ENCODE assay signal across 1 cellular context in the genomic region with DNA sequence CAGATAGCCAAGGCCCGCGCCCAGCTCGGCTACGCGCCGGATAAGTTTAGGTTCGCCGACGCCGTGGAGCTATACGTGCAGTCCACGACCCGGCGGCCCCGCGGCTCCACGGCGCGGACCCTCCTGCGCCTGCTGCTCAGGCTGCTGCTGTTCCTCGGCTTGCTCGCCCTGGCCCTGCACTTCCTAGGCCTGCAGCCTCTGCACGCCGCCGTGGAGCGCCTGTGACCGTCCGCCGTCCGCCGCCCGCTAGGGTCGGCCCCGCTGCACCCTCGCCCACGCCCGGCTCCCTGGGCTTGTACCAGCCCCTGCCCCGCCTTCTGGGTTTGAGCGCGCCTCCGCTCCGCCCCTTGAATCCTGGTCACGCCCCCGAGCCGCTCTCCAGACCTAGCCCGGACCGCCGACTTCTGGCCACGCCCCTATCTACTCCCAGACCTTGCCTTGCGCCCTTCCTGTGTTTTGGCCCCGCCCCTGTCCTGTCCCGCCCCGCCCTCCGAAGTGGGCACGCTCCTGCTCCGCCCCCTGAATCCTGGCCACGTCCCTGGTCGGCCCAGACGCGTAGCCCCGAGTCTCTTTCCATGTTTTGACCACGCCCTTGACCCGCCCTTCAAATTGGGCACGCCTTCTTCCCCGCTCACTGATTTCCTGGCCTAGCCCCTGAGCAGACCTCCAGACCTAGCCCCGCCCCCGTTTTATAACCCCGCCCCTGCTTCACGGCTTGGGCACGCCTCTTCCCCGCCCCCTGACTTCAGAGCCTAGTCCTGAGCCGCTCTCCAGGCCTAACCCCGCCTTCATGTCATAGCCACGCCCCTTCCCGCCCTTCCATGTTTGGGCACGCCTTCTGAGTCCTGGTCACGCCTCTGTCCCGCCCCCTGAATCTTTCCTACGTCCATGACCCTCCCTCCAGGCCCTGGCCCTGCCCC.
TF ChIP-seq lines count a peak whose summit lies in the region.

No MANE protein-coding gene starts in this region.

TF ChIP-seq in H1, 55 proteins besides CTCF, POLR2A, EP300 and RAD21:
- TF ChIP-seq SIX5 (IDR thresholded peaks at IDR 0.05; ENCODE audit: low read depth, low read length) (no peak), SP1 (IDR thresholded peaks at IDR 0.05; ENCODE audit: low read depth, low read length) (peak; percentile 94), ASH2L (IDR thresholded peaks at IDR 0.05; ENCODE audit: low read length) (peak; percentile 68), TAF7 (optimal IDR thresholded peaks at IDR 0.05; ENCODE audit: borderline replicate concordance, low read depth, low read length) (no peak), RBBP5 (IDR thresholded peaks at IDR 0.05; ENCODE audit: borderline replicate concordance, low read depth, low read length) (peak; percentile 53; the same call in 1 of the 2 replicates), FOSL1 (IDR thresholded peaks at IDR 0.05; ENCODE audit: insufficient read depth, low read depth, low read length) (no peak), TAF1 (IDR thresholded peaks at IDR 0.05; ENCODE audit: low read depth, low read length) (no peak), SRF (IDR thresholded peaks at IDR 0.05; ENCODE audit: low read depth, low read length) (peak; percentile 73), POU5F1 (IDR thresholded peaks at IDR 0.05; ENCODE audit: low read depth, low read length) (no peak), RXRA (IDR thresholded peaks at IDR 0.05; ENCODE audit: insufficient read depth, low read depth, low read length) (no peak), GABPA (IDR thresholded peaks at IDR 0.05; ENCODE audit: borderline replicate concordance, insufficient read depth, low read length) (no peak), EGR1 (IDR thresholded peaks at IDR 0.05; ENCODE audit: borderline replicate concordance, low read depth, low read length) (peak; percentile 97), TEAD4 (IDR thresholded peaks at IDR 0.05; ENCODE audit: low read depth, low read length) (no peak), NANOG (IDR thresholded peaks at IDR 0.05; ENCODE audit: insufficient read depth, low read depth, low read length, poor library complexity, severe bottlenecking) (no peak), JUND (IDR thresholded peaks at IDR 0.05; ENCODE audit: low read length) (no peak), KDM5A (IDR thresholded peaks at IDR 0.05; ENCODE audit: low read length) (no peak), ZNF274 (IDR thresholded peaks at IDR 0.05; ENCODE audit: borderline replicate concordance, extremely low read depth, low read length) (no peak), RNF2 (IDR thresholded peaks at IDR 0.05; ENCODE audit: borderline replicate concordance, low read depth, low read length, missing control alignments, poor library complexity, severe bottlenecking) (no peak), TBP (IDR thresholded peaks at IDR 0.05; ENCODE audit: low read depth, low read length) (no peak; the same call in 1 of the 2 replicates), SIN3A (conservative IDR thresholded peaks at IDR 0.05 in 1 of 2, IDR thresholded peaks at IDR 0.05 in 1 of 2; ENCODE audit: low read depth in 1 of 2, low read length in 2 of 2) (peak in 1 of 2 experiments; percentile 40; a peak in 2 of 4 replicates), SP4 (IDR thresholded peaks at IDR 0.05; ENCODE audit: low read length) (peak; percentile 65), CTBP2 (IDR thresholded peaks at IDR 0.05; ENCODE audit: borderline replicate concordance, insufficient read depth, insufficient read length, low read length) (no peak), HDAC6 (IDR thresholded peaks at IDR 0.05; ENCODE audit: low read depth, low read length) (no peak), RFX5 (IDR thresholded peaks at IDR 0.05; ENCODE audit: borderline replicate concordance, low read depth, low read length) (no peak), TCF12 (IDR thresholded peaks at IDR 0.05; ENCODE audit: low read depth, low read length) (no peak), SIRT6 (IDR thresholded peaks at IDR 0.05; ENCODE audit: low read length) (no peak), KDM1A (IDR thresholded peaks at IDR 0.05; ENCODE audit: borderline replicate concordance, low read length) (no peak), EZH2 (IDR thresholded peaks at IDR 0.05; ENCODE audit: low read depth, low read length, severe bottlenecking) (no peak), BCL11A (IDR thresholded peaks at IDR 0.05; ENCODE audit: low read depth in 2 of 2, low read length in 2 of 2) (no peak), CEBPB (IDR thresholded peaks at IDR 0.05; ENCODE audit: low read depth, low read length) (no peak), POLR2AphosphoS5 (IDR thresholded peaks at IDR 0.05; ENCODE audit: low read depth, low read length) (peak; percentile 50; the same call in 1 of the 2 replicates), PHF8 (conservative IDR thresholded peaks at IDR 0.05; ENCODE audit: low read depth, low read length) (peak; percentile 67; the same call in 1 of the 2 replicates), CREB1 (IDR thresholded peaks at IDR 0.05) (peak; percentile 17; the same call in 1 of the 2 replicates), MAFK (IDR thresholded peaks at IDR 0.05; ENCODE audit: low read depth, low read length) (no peak), NRF1 (IDR thresholded peaks at IDR 0.05; ENCODE audit: low read depth, low read length) (no peak), YY1 (IDR thresholded peaks at IDR 0.05; ENCODE audit: low read depth, low read length) (no peak), BACH1 (IDR thresholded peaks at IDR 0.05; ENCODE audit: low read length) (peak; percentile 66; the same call in 1 of the 2 replicates), JUN (IDR thresholded peaks at IDR 0.05; ENCODE audit: low read depth, low read length) (no peak), HDAC2 (IDR thresholded peaks at IDR 0.05; ENCODE audit: borderline replicate concordance in 1 of 2, low read depth in 2 of 2, low read length in 2 of 2) (peak in 1 of 2 experiments; percentile 69; a peak in 1 of 4 replicates), SUZ12 (IDR thresholded peaks at IDR 0.05; ENCODE audit: low read length) (no peak), BRCA1 (IDR thresholded peaks at IDR 0.05; ENCODE audit: low read depth, low read length) (no peak), CHD1 (IDR thresholded peaks at IDR 0.05; ENCODE audit: low read depth, low read length) (no peak), CBX5 (IDR thresholded peaks at IDR 0.05; ENCODE audit: low read depth, low read length) (no peak), GTF2F1 (IDR thresholded peaks at IDR 0.05; ENCODE audit: borderline replicate concordance, low read depth, low read length) (no peak), SAP30 (IDR thresholded peaks at IDR 0.05; ENCODE audit: insufficient read depth, insufficient replicate concordance, low read length) (no peak), SP2 (IDR thresholded peaks at IDR 0.05; ENCODE audit: low read length) (no peak), KDM4A (IDR thresholded peaks at IDR 0.05; ENCODE audit: low read depth, low read length, severe bottlenecking) (peak; percentile 95), CHD2 (IDR thresholded peaks at IDR 0.05; ENCODE audit: low read length) (no peak), CBX8 (IDR thresholded peaks at IDR 0.05; ENCODE audit: borderline replicate concordance, low read depth, low read length) (no peak)
- TF ChIP-seq, protein P1, sequence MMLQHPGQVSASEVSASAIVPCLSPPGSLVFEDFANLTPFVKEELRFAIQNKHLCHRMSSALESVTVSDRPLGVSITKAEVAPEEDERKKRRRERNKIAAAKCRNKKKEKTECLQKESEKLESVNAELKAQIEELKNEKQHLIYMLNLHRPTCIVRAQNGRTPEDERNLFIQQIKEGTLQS (IDR thresholded peaks at IDR 0.05; ENCODE audit: insufficient read depth, low read depth, low read length): no peak
- TF ChIP-seq, protein P2, sequence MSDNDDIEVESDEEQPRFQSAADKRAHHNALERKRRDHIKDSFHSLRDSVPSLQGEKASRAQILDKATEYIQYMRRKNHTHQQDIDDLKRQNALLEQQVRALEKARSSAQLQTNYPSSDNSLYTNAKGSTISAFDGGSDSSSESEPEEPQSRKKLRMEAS (IDR thresholded peaks at IDR 0.05): 0 out of 2 replicates have a peak, but pooled peaks have one; percentile 53
- TF ChIP-seq, protein P3, sequence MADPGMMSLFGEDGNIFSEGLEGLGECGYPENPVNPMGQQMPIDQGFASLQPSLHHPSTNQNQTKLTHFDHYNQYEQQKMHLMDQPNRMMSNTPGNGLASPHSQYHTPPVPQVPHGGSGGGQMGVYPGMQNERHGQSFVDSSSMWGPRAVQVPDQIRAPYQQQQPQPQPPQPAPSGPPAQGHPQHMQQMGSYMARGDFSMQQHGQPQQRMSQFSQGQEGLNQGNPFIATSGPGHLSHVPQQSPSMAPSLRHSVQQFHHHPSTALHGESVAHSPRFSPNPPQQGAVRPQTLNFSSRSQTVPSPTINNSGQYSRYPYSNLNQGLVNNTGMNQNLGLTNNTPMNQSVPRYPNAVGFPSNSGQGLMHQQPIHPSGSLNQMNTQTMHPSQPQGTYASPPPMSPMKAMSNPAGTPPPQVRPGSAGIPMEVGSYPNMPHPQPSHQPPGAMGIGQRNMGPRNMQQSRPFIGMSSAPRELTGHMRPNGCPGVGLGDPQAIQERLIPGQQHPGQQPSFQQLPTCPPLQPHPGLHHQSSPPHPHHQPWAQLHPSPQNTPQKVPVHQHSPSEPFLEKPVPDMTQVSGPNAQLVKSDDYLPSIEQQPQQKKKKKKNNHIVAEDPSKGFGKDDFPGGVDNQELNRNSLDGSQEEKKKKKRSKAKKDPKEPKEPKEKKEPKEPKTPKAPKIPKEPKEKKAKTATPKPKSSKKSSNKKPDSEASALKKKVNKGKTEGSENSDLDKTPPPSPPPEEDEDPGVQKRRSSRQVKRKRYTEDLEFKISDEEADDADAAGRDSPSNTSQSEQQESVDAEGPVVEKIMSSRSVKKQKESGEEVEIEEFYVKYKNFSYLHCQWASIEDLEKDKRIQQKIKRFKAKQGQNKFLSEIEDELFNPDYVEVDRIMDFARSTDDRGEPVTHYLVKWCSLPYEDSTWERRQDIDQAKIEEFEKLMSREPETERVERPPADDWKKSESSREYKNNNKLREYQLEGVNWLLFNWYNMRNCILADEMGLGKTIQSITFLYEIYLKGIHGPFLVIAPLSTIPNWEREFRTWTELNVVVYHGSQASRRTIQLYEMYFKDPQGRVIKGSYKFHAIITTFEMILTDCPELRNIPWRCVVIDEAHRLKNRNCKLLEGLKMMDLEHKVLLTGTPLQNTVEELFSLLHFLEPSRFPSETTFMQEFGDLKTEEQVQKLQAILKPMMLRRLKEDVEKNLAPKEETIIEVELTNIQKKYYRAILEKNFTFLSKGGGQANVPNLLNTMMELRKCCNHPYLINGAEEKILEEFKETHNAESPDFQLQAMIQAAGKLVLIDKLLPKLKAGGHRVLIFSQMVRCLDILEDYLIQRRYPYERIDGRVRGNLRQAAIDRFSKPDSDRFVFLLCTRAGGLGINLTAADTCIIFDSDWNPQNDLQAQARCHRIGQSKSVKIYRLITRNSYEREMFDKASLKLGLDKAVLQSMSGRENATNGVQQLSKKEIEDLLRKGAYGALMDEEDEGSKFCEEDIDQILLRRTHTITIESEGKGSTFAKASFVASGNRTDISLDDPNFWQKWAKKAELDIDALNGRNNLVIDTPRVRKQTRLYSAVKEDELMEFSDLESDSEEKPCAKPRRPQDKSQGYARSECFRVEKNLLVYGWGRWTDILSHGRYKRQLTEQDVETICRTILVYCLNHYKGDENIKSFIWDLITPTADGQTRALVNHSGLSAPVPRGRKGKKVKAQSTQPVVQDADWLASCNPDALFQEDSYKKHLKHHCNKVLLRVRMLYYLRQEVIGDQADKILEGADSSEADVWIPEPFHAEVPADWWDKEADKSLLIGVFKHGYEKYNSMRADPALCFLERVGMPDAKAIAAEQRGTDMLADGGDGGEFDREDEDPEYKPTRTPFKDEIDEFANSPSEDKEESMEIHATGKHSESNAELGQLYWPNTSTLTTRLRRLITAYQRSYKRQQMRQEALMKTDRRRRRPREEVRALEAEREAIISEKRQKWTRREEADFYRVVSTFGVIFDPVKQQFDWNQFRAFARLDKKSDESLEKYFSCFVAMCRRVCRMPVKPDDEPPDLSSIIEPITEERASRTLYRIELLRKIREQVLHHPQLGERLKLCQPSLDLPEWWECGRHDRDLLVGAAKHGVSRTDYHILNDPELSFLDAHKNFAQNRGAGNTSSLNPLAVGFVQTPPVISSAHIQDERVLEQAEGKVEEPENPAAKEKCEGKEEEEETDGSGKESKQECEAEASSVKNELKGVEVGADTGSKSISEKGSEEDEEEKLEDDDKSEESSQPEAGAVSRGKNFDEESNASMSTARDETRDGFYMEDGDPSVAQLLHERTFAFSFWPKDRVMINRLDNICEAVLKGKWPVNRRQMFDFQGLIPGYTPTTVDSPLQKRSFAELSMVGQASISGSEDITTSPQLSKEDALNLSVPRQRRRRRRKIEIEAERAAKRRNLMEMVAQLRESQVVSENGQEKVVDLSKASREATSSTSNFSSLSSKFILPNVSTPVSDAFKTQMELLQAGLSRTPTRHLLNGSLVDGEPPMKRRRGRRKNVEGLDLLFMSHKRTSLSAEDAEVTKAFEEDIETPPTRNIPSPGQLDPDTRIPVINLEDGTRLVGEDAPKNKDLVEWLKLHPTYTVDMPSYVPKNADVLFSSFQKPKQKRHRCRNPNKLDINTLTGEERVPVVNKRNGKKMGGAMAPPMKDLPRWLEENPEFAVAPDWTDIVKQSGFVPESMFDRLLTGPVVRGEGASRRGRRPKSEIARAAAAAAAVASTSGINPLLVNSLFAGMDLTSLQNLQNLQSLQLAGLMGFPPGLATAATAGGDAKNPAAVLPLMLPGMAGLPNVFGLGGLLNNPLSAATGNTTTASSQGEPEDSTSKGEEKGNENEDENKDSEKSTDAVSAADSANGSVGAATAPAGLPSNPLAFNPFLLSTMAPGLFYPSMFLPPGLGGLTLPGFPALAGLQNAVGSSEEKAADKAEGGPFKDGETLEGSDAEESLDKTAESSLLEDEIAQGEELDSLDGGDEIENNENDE (IDR thresholded peaks at IDR 0.05; ENCODE audit: insufficient replicate concordance, low read length): no peak
- TF ChIP-seq, protein P4, sequence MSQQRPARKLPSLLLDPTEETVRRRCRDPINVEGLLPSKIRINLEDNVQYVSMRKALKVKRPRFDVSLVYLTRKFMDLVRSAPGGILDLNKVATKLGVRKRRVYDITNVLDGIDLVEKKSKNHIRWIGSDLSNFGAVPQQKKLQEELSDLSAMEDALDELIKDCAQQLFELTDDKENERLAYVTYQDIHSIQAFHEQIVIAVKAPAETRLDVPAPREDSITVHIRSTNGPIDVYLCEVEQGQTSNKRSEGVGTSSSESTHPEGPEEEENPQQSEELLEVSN (IDR thresholded peaks at IDR 0.05): no peak
- TF ChIP-seq, protein P5, sequence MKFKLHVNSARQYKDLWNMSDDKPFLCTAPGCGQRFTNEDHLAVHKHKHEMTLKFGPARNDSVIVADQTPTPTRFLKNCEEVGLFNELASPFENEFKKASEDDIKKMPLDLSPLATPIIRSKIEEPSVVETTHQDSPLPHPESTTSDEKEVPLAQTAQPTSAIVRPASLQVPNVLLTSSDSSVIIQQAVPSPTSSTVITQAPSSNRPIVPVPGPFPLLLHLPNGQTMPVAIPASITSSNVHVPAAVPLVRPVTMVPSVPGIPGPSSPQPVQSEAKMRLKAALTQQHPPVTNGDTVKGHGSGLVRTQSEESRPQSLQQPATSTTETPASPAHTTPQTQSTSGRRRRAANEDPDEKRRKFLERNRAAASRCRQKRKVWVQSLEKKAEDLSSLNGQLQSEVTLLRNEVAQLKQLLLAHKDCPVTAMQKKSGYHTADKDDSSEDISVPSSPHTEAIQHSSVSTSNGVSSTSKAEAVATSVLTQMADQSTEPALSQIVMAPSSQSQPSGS (IDR thresholded peaks at IDR 0.05; ENCODE audit: low read length): no peak
- TF ChIP-seq, protein P6, sequence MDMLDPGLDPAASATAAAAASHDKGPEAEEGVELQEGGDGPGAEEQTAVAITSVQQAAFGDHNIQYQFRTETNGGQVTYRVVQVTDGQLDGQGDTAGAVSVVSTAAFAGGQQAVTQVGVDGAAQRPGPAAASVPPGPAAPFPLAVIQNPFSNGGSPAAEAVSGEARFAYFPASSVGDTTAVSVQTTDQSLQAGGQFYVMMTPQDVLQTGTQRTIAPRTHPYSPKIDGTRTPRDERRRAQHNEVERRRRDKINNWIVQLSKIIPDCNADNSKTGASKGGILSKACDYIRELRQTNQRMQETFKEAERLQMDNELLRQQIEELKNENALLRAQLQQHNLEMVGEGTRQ (IDR thresholded peaks at IDR 0.05; ENCODE audit: low read length): no peak
